Comparison of ENCODE assay signal across 8 cellular contexts in genomic region chr5:87300744-87301143, GRCh38. TPM values are rescaled to one million over a fixed set of nuclear protein-coding genes. Genes with fewer than 3 reads are reported as not detected.
DNase-seq lines count a peak whose midpoint lies in the region; ATAC-seq and TF ChIP-seq lines count a peak whose summit lies in the region.

No MANE protein-coding gene starts in this region.

- H3K4me3 ChIP-seq in fibroblast of the aortic adventitia (ENCODE audit: low read depth, low read length): no peak overlapping the region

- POLR2A ChIA-PET in activated CD8-positive, alpha-beta T cell treated with anti-CD3 and anti-CD28 coated beads for 36 hours (lab: Charles Lee): no interaction called here
- POLR2A ChIA-PET in activated CD8-positive, alpha-beta T cell treated with anti-CD3 and anti-CD28 coated beads, Interleukin-2, amount 10 ng/mL, durations not matched to agents 7 days and 5 days (lab: Charles Lee): no interaction called here
- POLR2A ChIA-PET in T-cell (lab: Charles Lee): no interaction called here

- TF ChIP-seq CTCF in activated CD8-positive, alpha-beta T cell treated with anti-CD3 and anti-CD28 coated beads for 36 hours (IDR thresholded peaks at IDR 0.05): no peak
- no peak for TF ChIP-seq CTCF in fibroblast of the aortic adventitia (IDR thresholded peaks at IDR 0.05; ENCODE audit: insufficient read depth, low read length)

- CTCF ChIA-PET in activated CD8-positive, alpha-beta T cell treated with anti-CD3 and anti-CD28 coated beads for 36 hours (lab: Charles Lee): no interaction called here
- CTCF ChIA-PET in activated CD8-positive, alpha-beta T cell treated with anti-CD3 and anti-CD28 coated beads, Interleukin-2, amount 10 ng/mL, durations not matched to agents 7 days and 5 days (lab: Charles Lee): interaction anchor here (0.5 kb wide), 1 partner anchor 27 kb away, joined by 3 read pairs; no protein-coding TSS in a partner anchor
- CTCF ChIA-PET in T-cell (lab: Charles Lee): no interaction called here

- H3K9me3 Mint-ChIP-seq in activated CD8-positive, alpha-beta T cell treated with anti-CD3 and anti-CD28 coated beads for 36 hours: peaks cover 5% of the 10 kb centered on the region
- H3K9me3 Mint-ChIP-seq in activated CD8-positive, alpha-beta T cell treated with anti-CD3 and anti-CD28 coated beads, Interleukin-2, amount 10 ng/mL, durations not matched to agents 7 days and 5 days (ENCODE audit: insufficient read depth): no peaks in the 10 kb centered on the region
- H3K9me3 Mint-ChIP-seq in T-cell: peaks cover 3 to 9% (median 7%) of the 10 kb centered on the region in 3 donors

- ATAC-seq in activated CD8-positive, alpha-beta T cell treated with anti-CD3 and anti-CD28 coated beads for 36 hours: peak; percentile 97
- no peak for ATAC-seq in activated CD8-positive, alpha-beta T cell treated with anti-CD3 and anti-CD28 coated beads, Interleukin-2, amount 10 ng/mL, durations not matched to agents 7 days and 5 days
- ATAC-seq in T-cell (replicated peaks in 1 of 4) (peak in 3 of 4 experiments; percentile 61 to 92 (median 73)), GM19455 (IDR thresholded peaks at IDR 0.05; ENCODE audit: unreplicated experiment) (no peak), GM18870 (IDR thresholded peaks at IDR 0.05; ENCODE audit: unreplicated experiment) (no peak), HG02678 (IDR thresholded peaks at IDR 0.05; ENCODE audit: unreplicated experiment) (no peak)

- H3K4me1 Mint-ChIP-seq in activated CD8-positive, alpha-beta T cell treated with anti-CD3 and anti-CD28 coated beads for 36 hours (ENCODE audit: low read depth): peaks cover 69% of the 10 kb centered on the region
- H3K4me1 Mint-ChIP-seq in activated CD8-positive, alpha-beta T cell treated with anti-CD3 and anti-CD28 coated beads, Interleukin-2, amount 10 ng/mL, durations not matched to agents 7 days and 5 days (ENCODE audit: low read depth): peaks cover 35% of the 10 kb centered on the region
- H3K4me1 Mint-ChIP-seq in T-cell: peaks cover 52 to 71% (median 67%) of the 10 kb centered on the region in 3 donors

- intact Hi-C loops in activated CD8-positive, alpha-beta T cell treated with anti-CD3 and anti-CD28 coated beads for 36 hours (cut with micrococcal nuclease): no loop called here

- peak; percentile 74 for DNase-seq in activated CD8-positive, alpha-beta T cell treated with anti-CD3 and anti-CD28 coated beads for 36 hours
- DNase-seq in activated CD8-positive, alpha-beta T cell treated with anti-CD3 and anti-CD28 coated beads, Interleukin-2, amount 10 ng/mL, durations not matched to agents 7 days and 5 days: no peak
- DNase-seq in T-cell (no peak), fibroblast of the aortic adventitia (ENCODE audit: low read depth) (peak; percentile 82)
- peak; percentile 25 for DNase-seq in stimulated activated CD8-positive, alpha-beta memory T cell treated with anti-CD3 and anti-CD28 coated beads, Interleukin-12 subunit alpha, Interleukin-12 subunit beta, amount 100 ng/mL, for 4 hours (ENCODE audit: low read depth)

- peaks cover 25% of the 10 kb centered on the region for H3K36me3 Mint-ChIP-seq in activated CD8-positive, alpha-beta T cell treated with anti-CD3 and anti-CD28 coated beads for 36 hours (ENCODE audit: low read depth)
- H3K36me3 Mint-ChIP-seq in activated CD8-positive, alpha-beta T cell treated with anti-CD3 and anti-CD28 coated beads, Interleukin-2, amount 10 ng/mL, durations not matched to agents 7 days and 5 days (ENCODE audit: low read depth): peaks cover 24% of the 10 kb centered on the region
- H3K36me3 Mint-ChIP-seq in T-cell: peaks cover 45% of the 10 kb centered on the region

- H3K4me3 Mint-ChIP-seq in activated CD8-positive, alpha-beta T cell treated with anti-CD3 and anti-CD28 coated beads for 36 hours: no peak overlapping the region
- no peak overlapping the region for H3K4me3 Mint-ChIP-seq in activated CD8-positive, alpha-beta T cell treated with anti-CD3 and anti-CD28 coated beads, Interleukin-2, amount 10 ng/mL, durations not matched to agents 7 days and 5 days
- H3K4me3 Mint-ChIP-seq in T-cell: no peak overlapping the region

- no peak overlapping the region for H3K27ac Mint-ChIP-seq in activated CD8-positive, alpha-beta T cell treated with anti-CD3 and anti-CD28 coated beads for 36 hours
- H3K27ac Mint-ChIP-seq in activated CD8-positive, alpha-beta T cell treated with anti-CD3 and anti-CD28 coated beads, Interleukin-2, amount 10 ng/mL, durations not matched to agents 7 days and 5 days: no peak overlapping the region
- no peak overlapping the region for H3K27ac Mint-ChIP-seq in T-cell

- no peaks in the 10 kb centered on the region for H3K27me3 Mint-ChIP-seq in activated CD8-positive, alpha-beta T cell treated with anti-CD3 and anti-CD28 coated beads for 36 hours
- H3K27me3 Mint-ChIP-seq in activated CD8-positive, alpha-beta T cell treated with anti-CD3 and anti-CD28 coated beads, Interleukin-2, amount 10 ng/mL, durations not matched to agents 7 days and 5 days (ENCODE audit: low read depth): no peaks in the 10 kb centered on the region
- no peaks in the 10 kb centered on the region for H3K27me3 Mint-ChIP-seq in T-cell

RNA-seq across cellular contexts. Expression of gene RASA1, which starts 33.1 kb away (rescaled TPM):
- total RNA-seq in activated CD8-positive, alpha-beta T cell treated with anti-CD3 and anti-CD28 coated beads for 36 hours: 10 to 100 TPM; 17.6 to 19.3 TPM
- 10 to 100 TPM; 12.9 to 14.8 TPM for total RNA-seq in activated CD8-positive, alpha-beta T cell treated with anti-CD3 and anti-CD28 coated beads, Interleukin-2, amount 10 ng/mL, durations not matched to agents 7 days and 5 days
- total RNA-seq in T-cell (10 to 100 TPM; 23.9 to 32.5 (median 24.7) TPM), fibroblast of the aortic adventitia (ENCODE audit: low replicate concordance) (31.0 and 46.2 TPM in 2 replicates)

Comparison
In these comparisons a context has a peak if more than half of its experiments do, and no peak if none do; other contexts are left out.
1. ATAC-seq: peak in activated CD8-positive, alpha-beta T cell treated with anti-CD3 and anti-CD28 coated beads for 36 hours (single experiment) and T-cell (3 of 4); none in activated CD8-positive, alpha-beta T cell treated with anti-CD3 and anti-CD28 coated beads, Interleukin-2, amount 10 ng/mL, durations not matched to agents 7 days and 5 days (single experiment), GM19455 (single experiment), GM18870 (single experiment) and HG02678 (single experiment).
2. DNase-seq: peak in activated CD8-positive, alpha-beta T cell treated with anti-CD3 and anti-CD28 coated beads for 36 hours (single experiment), fibroblast of the aortic adventitia (single experiment) and stimulated activated CD8-positive, alpha-beta memory T cell treated with anti-CD3 and anti-CD28 coated beads, Interleukin-12 subunit alpha, Interleukin-12 subunit beta, amount 100 ng/mL, for 4 hours (single experiment); none in activated CD8-positive, alpha-beta T cell treated with anti-CD3 and anti-CD28 coated beads, Interleukin-2, amount 10 ng/mL, durations not matched to agents 7 days and 5 days (single experiment) and T-cell (0 of 34).